Comparison of ENCODE assay signal across 16 cellular contexts in genomic region chr7:100155553-100156317, GRCh38. TPM values are rescaled to one million over a fixed set of nuclear protein-coding genes. Genes with fewer than 3 reads are reported as not detected.
DNase-seq lines count a peak whose midpoint lies in the region; ATAC-seq and TF ChIP-seq lines count a peak whose summit lies in the region.
"Had no signal": no experiment of that assay in that cellular context is flagged by ENCODE, and none has a peak within 500 bp of the region (broad histone marks: within the 10 kb centered on the region; RNA-seq: fewer than 3 reads in every experiment).

No MANE protein-coding gene starts in this region.

- no peaks in the 10 kb centered on the region for H3K9me3 ChIP-seq in CD4-positive, alpha-beta memory T cell (ENCODE audit: control insufficient read depth in 1 of 2, low read length in 2 of 2)
- H3K9me3 ChIP-seq: esophagus muscularis mucosa, heart left ventricle, MG63 had no signal

- ATAC-seq in activated T-helper 17 cell treated with anti-CD3 and anti-CD28 coated beads, Interleukin-2, amount 50 U/mL, for 72 hours (replicated peaks): no peak
- no peak for ATAC-seq in HG02981 (IDR thresholded peaks at IDR 0.05; ENCODE audit: unreplicated experiment)
- ATAC-seq: heart left ventricle had no signal

- no peak overlapping the region for H3K4me3 ChIP-seq in CD4-positive, alpha-beta memory T cell (ENCODE audit: low read length in 2 of 2)
- H3K4me3 ChIP-seq: coronary artery, esophagus muscularis mucosa, MG63 had no signal

- TF ChIP-seq CTCF in GM20000 (IDR thresholded peaks at IDR 0.05; ENCODE audit: extremely low read depth, missing control alignments) (no peak), nephron (IDR thresholded peaks at IDR 0.05; ENCODE audit: unreplicated experiment in 3 of 3) (no peak)

- no peak overlapping the region for H3K27ac ChIP-seq in CD4-positive, alpha-beta memory T cell (ENCODE audit: low read depth, low read length)

- peaks cover 36% of the 10 kb centered on the region for H3K36me3 ChIP-seq in CD4-positive, alpha-beta memory T cell (ENCODE audit: insufficient read depth, low read length)

- no peaks in the 10 kb centered on the region for H3K9me3 Mint-ChIP-seq in CD4-positive, alpha-beta memory T cell
- H3K9me3 Mint-ChIP-seq in activated T-helper 17 cell treated with anti-CD3 and anti-CD28 coated beads, Interleukin-2, amount 50 U/mL, for 72 hours: no peaks in the 10 kb centered on the region
- no peaks in the 10 kb centered on the region for H3K9me3 Mint-ChIP-seq in nephron

- intact Hi-C loops in CD4-positive, alpha-beta memory T cell (cut with micrococcal nuclease): no loop called here

- peak overlapping the region in 4 of 7 donors; percentile 41 to 87 (median 78) for H3K27ac Mint-ChIP-seq in CD4-positive, alpha-beta memory T cell
- peak overlapping the region; percentile 86 for H3K27ac Mint-ChIP-seq in activated T-helper 17 cell treated with anti-CD3 and anti-CD28 coated beads, Interleukin-2, amount 50 U/mL, for 72 hours
- H3K27ac Mint-ChIP-seq in nephron: no peak overlapping the region

- POLR2A ChIA-PET in CD4-positive, alpha-beta memory T cell (lab: Charles Lee; ENCODE audit: partially characterized antibody): interaction anchor here (1.2 to 6.4 kb wide), 7 partner anchors 12 to 64 kb away, joined by 3 to 53 read pairs (median 9); partner anchors contain the start of genes GAL3ST4, GPC2, PVRIG and STAG3

- H3K4me1 Mint-ChIP-seq in CD4-positive, alpha-beta memory T cell: peaks cover 23 to 70% (median 46%) of the 10 kb centered on the region in 4 donors
- H3K4me1 Mint-ChIP-seq in activated T-helper 17 cell treated with anti-CD3 and anti-CD28 coated beads, Interleukin-2, amount 50 U/mL, for 72 hours: peaks cover 14% of the 10 kb centered on the region
- peaks cover 15% of the 10 kb centered on the region for H3K4me1 Mint-ChIP-seq in nephron

- CTCF ChIA-PET in CD4-positive, alpha-beta memory T cell (lab: Charles Lee; ENCODE audit: partially characterized antibody): interaction anchor here (1.1 kb wide), 1 partner anchor 23 kb away, joined by 3 read pairs; no protein-coding TSS in a partner anchor

- no peak for DNase-seq in CD4-positive, alpha-beta memory T cell
- peak; percentile 10 for DNase-seq in GM20000 (ENCODE audit: low spot score)
- DNase-seq in HuH-7 (ENCODE audit: low spot score): no peak
- no peak for DNase-seq in ACHN
- DNase-seq: HCEC 1CT, heart left ventricle, kidney glomerular epithelial cell, MG63, NCI-H82, retina, SHP77 had no signal

- no peaks in the 10 kb centered on the region for H3K27me3 ChIP-seq in CD4-positive, alpha-beta memory T cell (ENCODE audit: insufficient read depth, low read length)
- H3K27me3 ChIP-seq: esophagus muscularis mucosa, heart left ventricle, MG63 had no signal

- no peaks in the 10 kb centered on the region for H3K27me3 Mint-ChIP-seq in CD4-positive, alpha-beta memory T cell
- H3K27me3 Mint-ChIP-seq in activated T-helper 17 cell treated with anti-CD3 and anti-CD28 coated beads, Interleukin-2, amount 50 U/mL, for 72 hours: no peaks in the 10 kb centered on the region
- H3K27me3 Mint-ChIP-seq in nephron (ENCODE audit: low read depth): no peaks in the 10 kb centered on the region

- peaks cover 11 to 48% of the 10 kb centered on the region in 2 donors for H3K36me3 Mint-ChIP-seq in CD4-positive, alpha-beta memory T cell
- peaks cover 66% of the 10 kb centered on the region for H3K36me3 Mint-ChIP-seq in activated T-helper 17 cell treated with anti-CD3 and anti-CD28 coated beads, Interleukin-2, amount 50 U/mL, for 72 hours (ENCODE audit: low read depth)
- peaks cover 20% of the 10 kb centered on the region for H3K36me3 Mint-ChIP-seq in nephron (ENCODE audit: low read depth)

- peaks cover 59% of the 10 kb centered on the region for H3K4me1 ChIP-seq in CD4-positive, alpha-beta memory T cell (ENCODE audit: insufficient read depth, low read length)

- in situ Hi-C loops in ACHN (cut with HindIII; ENCODE audit: low pct_ligation_motif_present, low pct_unique_long_range_greater_than_20kb, low sequenced_read_pairs): no loop called here

- peak overlapping the region in 6 of 8 donors; percentile 41 to 88 (median 56) for H3K4me3 Mint-ChIP-seq in CD4-positive, alpha-beta memory T cell
- H3K4me3 Mint-ChIP-seq in activated T-helper 17 cell treated with anti-CD3 and anti-CD28 coated beads, Interleukin-2, amount 50 U/mL, for 72 hours: no peak overlapping the region
- H3K4me3 Mint-ChIP-seq in nephron: peak overlapping the region; percentile 81 to 89 (median 89)

RNA-seq across cellular contexts. Expression of gene TRAPPC14, which starts 2.8 kb away (rescaled TPM):
- total RNA-seq in CD4-positive, alpha-beta memory T cell: 10 to 100 TPM; 68.7 to 73.0 TPM
- 1 to 10 TPM; 1.4 to 5.5 TPM for polyA plus RNA-seq in CD4-positive, alpha-beta memory T cell
- total RNA-seq in activated T-helper 17 cell treated with anti-CD3 and anti-CD28 coated beads, Interleukin-2, amount 50 U/mL, for 72 hours: 10 to 100 TPM; 15.4 to 22.1 TPM

RNA-seq across cellular contexts. Expression of gene LAMTOR4, which starts 7.0 kb away (rescaled TPM):
- total RNA-seq in CD4-positive, alpha-beta memory T cell: 100 to 1,000 TPM; 178 to 189 TPM
- 100 to 1,000 TPM; 423 to 501 TPM for polyA plus RNA-seq in CD4-positive, alpha-beta memory T cell
- total RNA-seq in activated T-helper 17 cell treated with anti-CD3 and anti-CD28 coated beads, Interleukin-2, amount 50 U/mL, for 72 hours: 100 to 1,000 TPM; 129 to 132 TPM

RNA-seq across cellular contexts. Expression of gene GAL3ST4, which starts 12.7 kb away (rescaled TPM):
- 1 to 10 TPM; 8.0 to 8.9 TPM for total RNA-seq in CD4-positive, alpha-beta memory T cell
- 1 to 10 TPM; 2.3 to 5.0 TPM for polyA plus RNA-seq in CD4-positive, alpha-beta memory T cell
- total RNA-seq in activated T-helper 17 cell treated with anti-CD3 and anti-CD28 coated beads, Interleukin-2, amount 50 U/mL, for 72 hours: 1 to 10 TPM; 1.1 to 3.9 TPM

RNA-seq across cellular contexts. Expression of gene GPC2, which starts 21.4 kb away (rescaled TPM):
- 10 to 100 TPM; 11.8 to 12.5 TPM for total RNA-seq in CD4-positive, alpha-beta memory T cell
- under 1 TPM in 1 of 2 donors, not detected in 1; 0.73 TPM for polyA plus RNA-seq in CD4-positive, alpha-beta memory T cell
- 1 to 10 TPM; 2.8 to 4.9 TPM for total RNA-seq in activated T-helper 17 cell treated with anti-CD3 and anti-CD28 coated beads, Interleukin-2, amount 50 U/mL, for 72 hours

RNA-seq across cellular contexts. Expression of gene STAG3, which starts 22.0 kb away (rescaled TPM):
- total RNA-seq in CD4-positive, alpha-beta memory T cell: 1 to 10 TPM; 6.5 to 7.7 TPM
- polyA plus RNA-seq in CD4-positive, alpha-beta memory T cell: 1 to 10 TPM; 1.6 to 3.7 TPM
- 10 to 100 TPM in 1 of 2 donors, 1 to 10 TPM in 1; 7.8 to 22.1 TPM for total RNA-seq in activated T-helper 17 cell treated with anti-CD3 and anti-CD28 coated beads, Interleukin-2, amount 50 U/mL, for 72 hours

Comparison
In these comparisons a context has a peak if more than half of its experiments do, and no peak if none do; other contexts are left out.
1. H3K27ac Mint-ChIP-seq: peak in CD4-positive, alpha-beta memory T cell (4 of 7) and activated T-helper 17 cell treated with anti-CD3 and anti-CD28 coated beads, Interleukin-2, amount 50 U/mL, for 72 hours (single experiment); none in nephron (0 of 3).